ENCODE assay signal across 15 cellular contexts in the genomic region with DNA sequence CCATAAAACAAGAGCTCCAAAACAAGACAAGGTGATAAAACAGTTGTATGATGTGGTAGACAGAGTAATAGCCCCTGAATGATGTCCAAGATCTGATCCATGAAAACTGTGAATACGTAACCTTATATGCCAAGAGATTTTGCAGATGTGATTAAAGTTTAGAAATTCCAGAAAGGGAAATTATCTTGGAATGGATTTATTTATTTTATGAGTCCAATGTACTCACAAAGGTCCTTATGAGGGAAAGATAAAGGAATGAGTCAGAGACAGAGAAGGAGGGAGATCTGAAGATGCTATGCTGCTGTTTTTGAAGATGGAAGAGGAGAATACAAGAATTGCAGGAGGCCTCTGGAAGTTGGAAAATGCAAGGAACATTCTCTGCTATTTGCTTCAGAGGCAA.
"Had no signal": no experiment of that assay in that cellular context is flagged by ENCODE, and none has a peak within 500 bp of the region (broad histone marks: within the 10 kb centered on the region; RNA-seq: fewer than 3 reads in every experiment).

No MANE protein-coding gene starts in this region.

- H3K27ac ChIP-seq: cardiac muscle cell, lower lobe of right lung, tibial artery had no signal

- H3K27me3 Mint-ChIP-seq: activated CD8-positive, alpha-beta memory T cell treated with anti-CD3 and anti-CD28 coated beads, Interleukin-2, amount 10 ng/mL, durations not matched to agents 7 days and 5 days; activated naive CD8-positive, alpha-beta T cell; naive B cell had no signal

- H3K4me3 ChIP-seq: cardiac muscle cell, lower lobe of right lung, tibial artery had no signal

- H3K36me3 Mint-ChIP-seq: activated CD8-positive, alpha-beta memory T cell treated with anti-CD3 and anti-CD28 coated beads, Interleukin-2, amount 10 ng/mL, durations not matched to agents 7 days and 5 days; activated naive CD8-positive, alpha-beta T cell; naive B cell had no signal

- ATAC-seq: activated CD4-positive, CD25-positive, alpha-beta regulatory T cell treated with anti-CD3 and anti-CD28 coated beads, Interleukin-2, amount 50 U/mL, for 24 hours; activated CD8-positive, alpha-beta memory T cell treated with anti-CD3 and anti-CD28 coated beads, Interleukin-2, amount 10 ng/mL, durations not matched to agents 7 days and 5 days; activated T-cell treated with anti-CD3 and anti-CD28 coated beads, Interleukin-2, amount 50 U/mL, for 4 hours; lower lobe of right lung had no signal

- DNase-seq: activated CD8-positive, alpha-beta memory T cell treated with anti-CD3 and anti-CD28 coated beads, Interleukin-2, amount 10 ng/mL, durations not matched to agents 7 days and 5 days; activated gamma-delta T cell; activated T-cell treated with anti-CD3 and anti-CD28 coated beads, Interleukin-2, amount 50 U/mL, for 4 hours; anterior cingulate cortex; hippocampal formation; lower lobe of right lung; naive B cell; small intestine; tibial artery had no signal

- H3K4me1 Mint-ChIP-seq: activated CD8-positive, alpha-beta memory T cell treated with anti-CD3 and anti-CD28 coated beads, Interleukin-2, amount 10 ng/mL, durations not matched to agents 7 days and 5 days; naive B cell had no signal

- H3K9me3 Mint-ChIP-seq: activated T-cell treated with anti-CD3 and anti-CD28 coated beads, Interleukin-2, amount 50 U/mL, for 4 hours had no signal

- H3K36me3 ChIP-seq: cardiac muscle cell, lower lobe of right lung, tibial artery had no signal

- H3K4me1 ChIP-seq: lower lobe of right lung, tibial artery had no signal

- H3K27me3 ChIP-seq: cardiac muscle cell, tibial artery had no signal

- FAIRE-seq: colon, endothelial cell of umbilical vein, small intestine had no signal

- H3K4me3 Mint-ChIP-seq: activated CD8-positive, alpha-beta memory T cell treated with anti-CD3 and anti-CD28 coated beads, Interleukin-2, amount 10 ng/mL, durations not matched to agents 7 days and 5 days; activated naive CD8-positive, alpha-beta T cell; activated T-cell treated with anti-CD3 and anti-CD28 coated beads, Interleukin-2, amount 50 U/mL, for 4 hours; naive B cell; T-helper 2 cell treated with Interferon-gamma antibody and Interleukin-4, amounts not matched to agents 5 μg/mL and 100 μg/mL, for 36 hours had no signal

- H3K9me3 ChIP-seq: lower lobe of right lung had no signal

- H3K27ac Mint-ChIP-seq: activated CD8-positive, alpha-beta memory T cell treated with anti-CD3 and anti-CD28 coated beads, Interleukin-2, amount 10 ng/mL, durations not matched to agents 7 days and 5 days; activated naive CD8-positive, alpha-beta T cell; T-helper 2 cell treated with Interferon-gamma antibody and Interleukin-4, amounts not matched to agents 5 μg/mL and 100 μg/mL, for 36 hours had no signal
